10 cellular contexts compared by ENCODE assay signal in genomic region chr20:54123587-54124180, GRCh38. TPM values are rescaled to one million over a fixed set of nuclear protein-coding genes. Genes with fewer than 3 reads are reported as not detected.
DNase-seq lines count a peak whose midpoint lies in the region; ATAC-seq and TF ChIP-seq lines count a peak whose summit lies in the region.
"Had no signal": no experiment of that assay in that cellular context is flagged by ENCODE, and none has a peak within 500 bp of the region (broad histone marks: within the 10 kb centered on the region; RNA-seq: fewer than 3 reads in every experiment).

No MANE protein-coding gene starts in this region.

- no peak for TF ChIP-seq POLR2A in adrenal gland (IDR thresholded peaks at IDR 0.05)
- TF ChIP-seq POLR2A in gastrocnemius medialis (IDR thresholded peaks at IDR 0.05): no peak

- H3K36me3 Mint-ChIP-seq in activated T-cell treated with anti-CD3 and anti-CD28 coated beads, Interleukin-2, amount 50 U/mL, for 24 hours (ENCODE audit: low read depth): no peaks in the 10 kb centered on the region
- H3K36me3 Mint-ChIP-seq: CD4-positive, CD25-positive, alpha-beta regulatory T cell had no signal

- H3K27ac ChIP-seq in right atrium auricular region: no peak overlapping the region
- peak overlapping the region in 1 of 5 donors; percentile 35 for H3K27ac ChIP-seq in adrenal gland
- H3K27ac ChIP-seq in gastrocnemius medialis: no peak overlapping the region

- no peaks in the 10 kb centered on the region for H3K9me3 ChIP-seq in right atrium auricular region
- H3K9me3 ChIP-seq in adrenal gland (replicated peaks in 1 of 3): no peaks in the 10 kb centered on the region
- no peaks in the 10 kb centered on the region for H3K9me3 ChIP-seq in gastrocnemius medialis

- DNase-seq in left cardiac atrium (no peak), right atrium auricular region (ENCODE audit: low spot score) (no peak), adrenal gland (peak; percentile 16 to 81 (median 53)), kidney epithelial cell (ENCODE audit: low read depth) (peak; percentile 100), gastrocnemius medialis (no peak), anterior cingulate cortex (lab: John Stamatoyannopoulos, UW) (no peak), NCI-H2029 (lab: John Stamatoyannopoulos, UW) (no peak)
- DNase-seq in activated T-cell treated with anti-CD3 and anti-CD28 coated beads, Interleukin-2, amount 50 U/mL, for 24 hours: no peak
- DNase-seq: CD4-positive, CD25-positive, alpha-beta regulatory T cell had no signal

- TF ChIP-seq CTCF in right atrium auricular region (IDR thresholded peaks at IDR 0.05) (no peak), adrenal gland (IDR thresholded peaks at IDR 0.05) (no peak), kidney epithelial cell (IDR thresholded peaks at IDR 0.05; ENCODE audit: insufficient read depth, low read length, poor library complexity, severe bottlenecking) (no peak), gastrocnemius medialis (IDR thresholded peaks at IDR 0.05 in 4 of 5, conservative IDR thresholded peaks at IDR 0.05 in 1 of 5) (no peak)

- 55 to 63% (median 58%) methylated on average over 8 to 11 of the region's 11 CpGs for WGBS in adrenal gland, 4 donors

- H3K27me3 ChIP-seq in right atrium auricular region (no peaks in the 10 kb centered on the region), adrenal gland (peaks cover 4% of the 10 kb centered on the region), kidney epithelial cell (ENCODE audit: control insufficient read depth, insufficient read depth, low read length) (no peaks in the 10 kb centered on the region), gastrocnemius medialis (no peaks in the 10 kb centered on the region)

- in situ Hi-C loops in gastrocnemius medialis (cut with MboI; ENCODE audit: low sequenced_read_pairs in 4 of 4): loop anchor here in 2 of 4 donors (25.0 kb wide), 2 partner anchors 514 to 539 kb away; no protein-coding TSS in a partner anchor

- H3K4me1 ChIP-seq in right atrium auricular region (no peaks in the 10 kb centered on the region), adrenal gland (replicated peaks in 1 of 2) (no peaks in the 10 kb centered on the region), gastrocnemius medialis (no peaks in the 10 kb centered on the region)

- H3K27me3 Mint-ChIP-seq in activated T-cell treated with anti-CD3 and anti-CD28 coated beads, Interleukin-2, amount 50 U/mL, for 24 hours: no peaks in the 10 kb centered on the region

- no peaks in the 10 kb centered on the region for H3K9me3 Mint-ChIP-seq in activated T-cell treated with anti-CD3 and anti-CD28 coated beads, Interleukin-2, amount 50 U/mL, for 24 hours
- H3K9me3 Mint-ChIP-seq: CD4-positive, CD25-positive, alpha-beta regulatory T cell had no signal

- intact Hi-C loops in left cardiac atrium (cut with DNase I) (no loop called here), adrenal gland (cut with DNase I) (no loop called here), gastrocnemius medialis (cut with DNase I; ENCODE audit: low total_unique reads) (no loop called here)

- H3K36me3 ChIP-seq in right atrium auricular region: no peaks in the 10 kb centered on the region
- no peaks in the 10 kb centered on the region for H3K36me3 ChIP-seq in adrenal gland (replicated peaks in 1 of 2)
- H3K36me3 ChIP-seq in kidney epithelial cell (ENCODE audit: control insufficient read depth, insufficient read depth, low read length): no peaks in the 10 kb centered on the region
- no peaks in the 10 kb centered on the region for H3K36me3 ChIP-seq in gastrocnemius medialis

- H3K4me3 ChIP-seq in right atrium auricular region (no peak overlapping the region), adrenal gland (no peak overlapping the region), kidney epithelial cell (ENCODE audit: low read depth, low read length) (no peak overlapping the region), gastrocnemius medialis (no peak overlapping the region)

- H3K4me1 Mint-ChIP-seq in activated T-cell treated with anti-CD3 and anti-CD28 coated beads, Interleukin-2, amount 50 U/mL, for 24 hours (ENCODE audit: low read depth): peaks cover 2% of the 10 kb centered on the region
- H3K4me1 Mint-ChIP-seq: CD4-positive, CD25-positive, alpha-beta regulatory T cell had no signal

- ATAC-seq in left cardiac atrium (peak; percentile 65 to 97), gastrocnemius medialis (no peak)

- no peak overlapping the region for H3K4me3 Mint-ChIP-seq in activated T-cell treated with anti-CD3 and anti-CD28 coated beads, Interleukin-2, amount 50 U/mL, for 24 hours
- H3K4me3 Mint-ChIP-seq: CD4-positive, CD25-positive, alpha-beta regulatory T cell had no signal

- no peak overlapping the region for H3K27ac Mint-ChIP-seq in activated T-cell treated with anti-CD3 and anti-CD28 coated beads, Interleukin-2, amount 50 U/mL, for 24 hours
- H3K27ac Mint-ChIP-seq: CD4-positive, CD25-positive, alpha-beta regulatory T cell had no signal

RNA-seq across cellular contexts. Expression of gene CYP24A1, which starts 50.1 kb away (rescaled TPM):
- not detected for total RNA-seq in left cardiac atrium
- total RNA-seq in right atrium auricular region: under 1 TPM in 1 of 2 donors, not detected in 1; 0.24 TPM
- not detected for total RNA-seq in adrenal gland
- under 1 TPM in 1 of 3 donors, not detected in 2; 0.09 TPM for polyA plus RNA-seq in adrenal gland
- total RNA-seq in kidney epithelial cell: 0.04 and 0.82 TPM in 2 replicates
- total RNA-seq in gastrocnemius medialis: under 1 TPM in 1 of 4 donors, not detected in 3; 0.20 TPM
- total RNA-seq: T-helper 1 cell treated with Interleukin-12 subunit alpha and Interleukin-12 subunit beta and Interleukin-4 antibody, amounts not matched to agents 30 ng/mL and 1 ng/mL, for 36 hours had no signal

RNA-seq across cellular contexts. Expression of gene BCAS1, which starts 53.3 kb away (rescaled TPM):
- total RNA-seq in left cardiac atrium (not detected), right atrium auricular region (not detected), adrenal gland (under 1 TPM in 1 of 8 donors, not detected in 7; 0.11 TPM), kidney epithelial cell (0.04 TPM in 1 of 2 replicates, not detected in the other), gastrocnemius medialis (under 1 TPM in 1 of 4 donors, not detected in 3; 0.32 TPM)
- polyA plus RNA-seq in adrenal gland: under 1 TPM; 0.07 to 0.80 (median 0.13) TPM

Comparison
In these comparisons a context has a peak if more than half of its experiments do, and no peak if none do; other contexts are left out.
1. ATAC-seq: peak in left cardiac atrium (2 of 2); none in gastrocnemius medialis (0 of 2).
2. DNase-seq: peak in adrenal gland (7 of 7) and kidney epithelial cell (single experiment); none in left cardiac atrium (single experiment), right atrium auricular region (single experiment), gastrocnemius medialis (0 of 2), activated T-cell treated with anti-CD3 and anti-CD28 coated beads, Interleukin-2, amount 50 U/mL, for 24 hours (single experiment), anterior cingulate cortex (0 of 58) and NCI-H2029 (single experiment).